Comparison of ENCODE assay signal across 1 cellular context in the genomic region with DNA sequence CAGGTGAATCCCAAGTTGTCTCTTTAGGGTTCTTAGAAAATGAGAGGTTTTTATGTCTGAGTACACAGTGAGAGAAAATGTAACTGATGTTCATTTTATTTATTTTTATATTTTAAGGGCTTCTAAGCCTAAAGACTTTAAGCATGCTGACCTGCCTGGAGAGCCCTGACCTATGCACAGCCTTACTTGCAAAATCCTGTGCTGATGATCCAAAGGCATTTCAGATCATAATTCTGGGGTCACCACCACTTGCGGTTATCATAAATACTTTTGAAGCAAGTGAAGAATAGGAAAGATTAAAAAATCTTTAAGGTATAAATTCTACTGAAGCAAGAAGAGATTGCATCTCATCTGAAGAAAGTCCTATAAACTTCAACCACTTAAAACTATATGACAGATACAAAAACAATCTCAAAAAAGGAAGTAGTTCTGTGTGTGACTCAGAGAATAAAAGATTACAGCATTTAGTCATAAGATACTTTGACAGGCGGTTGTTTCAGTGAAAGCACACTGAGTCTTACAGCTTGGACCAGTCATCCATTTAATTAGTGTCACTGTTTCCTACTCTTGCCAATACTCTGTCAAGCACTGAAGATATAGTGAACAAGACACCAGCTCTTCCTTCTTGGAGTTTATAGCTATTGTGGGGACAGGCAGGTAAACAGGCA.
TF ChIP-seq lines count a peak whose summit lies in the region.

No MANE protein-coding gene starts in this region.

TF ChIP-seq in SK-N-SH, 30 proteins besides CTCF, POLR2A, EP300 and RAD21 (continued from another document):
- TF ChIP-seq, protein P1, sequence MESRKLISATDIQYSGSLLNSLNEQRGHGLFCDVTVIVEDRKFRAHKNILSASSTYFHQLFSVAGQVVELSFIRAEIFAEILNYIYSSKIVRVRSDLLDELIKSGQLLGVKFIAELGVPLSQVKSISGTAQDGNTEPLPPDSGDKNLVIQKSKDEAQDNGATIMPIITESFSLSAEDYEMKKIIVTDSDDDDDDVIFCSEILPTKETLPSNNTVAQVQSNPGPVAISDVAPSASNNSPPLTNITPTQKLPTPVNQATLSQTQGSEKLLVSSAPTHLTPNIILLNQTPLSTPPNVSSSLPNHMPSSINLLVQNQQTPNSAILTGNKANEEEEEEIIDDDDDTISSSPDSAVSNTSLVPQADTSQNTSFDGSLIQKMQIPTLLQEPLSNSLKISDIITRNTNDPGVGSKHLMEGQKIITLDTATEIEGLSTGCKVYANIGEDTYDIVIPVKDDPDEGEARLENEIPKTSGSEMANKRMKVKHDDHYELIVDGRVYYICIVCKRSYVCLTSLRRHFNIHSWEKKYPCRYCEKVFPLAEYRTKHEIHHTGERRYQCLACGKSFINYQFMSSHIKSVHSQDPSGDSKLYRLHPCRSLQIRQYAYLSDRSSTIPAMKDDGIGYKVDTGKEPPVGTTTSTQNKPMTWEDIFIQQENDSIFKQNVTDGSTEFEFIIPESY (IDR thresholded peaks at IDR 0.05; ENCODE audit: borderline replicate concordance, low read depth), result peak; percentile 92
- no peak for TF ChIP-seq FOXJ3 (CRISPR knock-in tag; IDR thresholded peaks at IDR 0.05)
- TF ChIP-seq, protein P2, sequence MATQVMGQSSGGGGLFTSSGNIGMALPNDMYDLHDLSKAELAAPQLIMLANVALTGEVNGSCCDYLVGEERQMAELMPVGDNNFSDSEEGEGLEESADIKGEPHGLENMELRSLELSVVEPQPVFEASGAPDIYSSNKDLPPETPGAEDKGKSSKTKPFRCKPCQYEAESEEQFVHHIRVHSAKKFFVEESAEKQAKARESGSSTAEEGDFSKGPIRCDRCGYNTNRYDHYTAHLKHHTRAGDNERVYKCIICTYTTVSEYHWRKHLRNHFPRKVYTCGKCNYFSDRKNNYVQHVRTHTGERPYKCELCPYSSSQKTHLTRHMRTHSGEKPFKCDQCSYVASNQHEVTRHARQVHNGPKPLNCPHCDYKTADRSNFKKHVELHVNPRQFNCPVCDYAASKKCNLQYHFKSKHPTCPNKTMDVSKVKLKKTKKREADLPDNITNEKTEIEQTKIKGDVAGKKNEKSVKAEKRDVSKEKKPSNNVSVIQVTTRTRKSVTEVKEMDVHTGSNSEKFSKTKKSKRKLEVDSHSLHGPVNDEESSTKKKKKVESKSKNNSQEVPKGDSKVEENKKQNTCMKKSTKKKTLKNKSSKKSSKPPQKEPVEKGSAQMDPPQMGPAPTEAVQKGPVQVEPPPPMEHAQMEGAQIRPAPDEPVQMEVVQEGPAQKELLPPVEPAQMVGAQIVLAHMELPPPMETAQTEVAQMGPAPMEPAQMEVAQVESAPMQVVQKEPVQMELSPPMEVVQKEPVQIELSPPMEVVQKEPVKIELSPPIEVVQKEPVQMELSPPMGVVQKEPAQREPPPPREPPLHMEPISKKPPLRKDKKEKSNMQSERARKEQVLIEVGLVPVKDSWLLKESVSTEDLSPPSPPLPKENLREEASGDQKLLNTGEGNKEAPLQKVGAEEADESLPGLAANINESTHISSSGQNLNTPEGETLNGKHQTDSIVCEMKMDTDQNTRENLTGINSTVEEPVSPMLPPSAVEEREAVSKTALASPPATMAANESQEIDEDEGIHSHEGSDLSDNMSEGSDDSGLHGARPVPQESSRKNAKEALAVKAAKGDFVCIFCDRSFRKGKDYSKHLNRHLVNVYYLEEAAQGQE (IDR thresholded peaks at IDR 0.05; ENCODE audit: low read depth, low read length), result peak; percentile 48; the same call in 1 of the 2 replicates
- peak; percentile 99 for TF ChIP-seq JUND (IDR thresholded peaks at IDR 0.05)
- peak; percentile 83; the same call in 1 of the 2 replicates for TF ChIP-seq SIN3A (IDR thresholded peaks at IDR 0.05; ENCODE audit: borderline replicate concordance, low read depth, low read length)
- TF ChIP-seq, protein P3, sequence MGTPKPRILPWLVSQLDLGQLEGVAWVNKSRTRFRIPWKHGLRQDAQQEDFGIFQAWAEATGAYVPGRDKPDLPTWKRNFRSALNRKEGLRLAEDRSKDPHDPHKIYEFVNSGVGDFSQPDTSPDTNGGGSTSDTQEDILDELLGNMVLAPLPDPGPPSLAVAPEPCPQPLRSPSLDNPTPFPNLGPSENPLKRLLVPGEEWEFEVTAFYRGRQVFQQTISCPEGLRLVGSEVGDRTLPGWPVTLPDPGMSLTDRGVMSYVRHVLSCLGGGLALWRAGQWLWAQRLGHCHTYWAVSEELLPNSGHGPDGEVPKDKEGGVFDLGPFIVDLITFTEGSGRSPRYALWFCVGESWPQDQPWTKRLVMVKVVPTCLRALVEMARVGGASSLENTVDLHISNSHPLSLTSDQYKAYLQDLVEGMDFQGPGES (IDR thresholded peaks at IDR 0.05; ENCODE audit: low read depth, low read length), result no peak
- TF ChIP-seq, protein P4, sequence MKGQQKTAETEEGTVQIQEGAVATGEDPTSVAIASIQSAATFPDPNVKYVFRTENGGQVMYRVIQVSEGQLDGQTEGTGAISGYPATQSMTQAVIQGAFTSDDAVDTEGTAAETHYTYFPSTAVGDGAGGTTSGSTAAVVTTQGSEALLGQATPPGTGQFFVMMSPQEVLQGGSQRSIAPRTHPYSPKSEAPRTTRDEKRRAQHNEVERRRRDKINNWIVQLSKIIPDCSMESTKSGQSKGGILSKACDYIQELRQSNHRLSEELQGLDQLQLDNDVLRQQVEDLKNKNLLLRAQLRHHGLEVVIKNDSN (IDR thresholded peaks at IDR 0.05; ENCODE audit: borderline replicate concordance, low read depth), result no peak
